ENCODE assay signal across 1 cellular context in the genomic region with DNA sequence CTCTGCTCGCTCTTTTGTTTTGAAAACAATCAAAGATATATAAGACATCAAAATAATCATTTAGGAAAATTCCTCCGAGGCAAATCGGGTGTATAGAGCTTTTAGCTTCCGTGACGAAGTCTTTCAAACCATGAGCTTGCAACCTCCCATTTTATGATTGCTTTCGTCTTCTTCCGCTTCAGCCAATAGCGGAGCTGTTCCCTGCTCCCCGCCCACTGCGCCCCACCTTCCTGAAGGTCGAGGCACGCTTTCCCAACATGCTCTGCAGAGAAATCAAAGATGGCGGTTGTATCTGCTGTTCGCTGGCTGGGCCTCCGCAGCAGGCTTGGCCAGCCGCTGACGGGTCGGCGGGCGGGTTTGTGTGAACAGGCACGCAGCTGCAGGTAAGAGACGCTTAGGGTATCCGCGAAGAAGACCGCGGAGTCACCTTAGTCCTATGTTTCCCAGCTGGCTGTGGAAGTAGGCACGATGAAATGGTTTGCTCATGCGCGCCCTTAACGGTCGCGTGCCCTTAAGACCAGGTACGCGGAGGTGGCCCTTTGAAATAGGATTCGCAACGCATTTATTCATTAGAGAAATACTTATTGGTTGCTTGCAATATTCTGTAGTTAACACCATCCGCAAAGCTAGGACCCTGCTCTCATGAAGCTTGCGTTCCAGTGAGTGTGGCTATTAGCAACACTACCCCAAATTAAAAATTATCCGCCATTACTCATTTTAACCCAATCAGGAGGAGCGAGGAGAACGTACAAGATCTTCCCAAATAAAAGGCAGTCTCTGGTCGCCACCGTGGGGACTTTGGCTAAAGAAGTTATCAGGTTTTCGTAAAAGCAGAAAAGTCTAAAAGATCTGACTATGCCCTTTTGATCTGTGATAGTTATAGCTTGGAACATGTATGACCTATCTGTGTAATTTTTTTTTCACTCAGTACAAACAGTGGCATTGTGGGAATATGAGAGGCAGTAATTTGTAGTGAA.
TF ChIP-seq lines count a peak whose summit lies in the region.

TSS of gene PTCD3 (plus strand) at position 267 of the 977 bp plus-strand sequence. CDS start at position 280, 13 bp downstream.

TF ChIP-seq in HEK293, 187 proteins besides CTCF, POLR2A, EP300 and RAD21 (continued from another document):
- TF ChIP-seq, protein P1, sequence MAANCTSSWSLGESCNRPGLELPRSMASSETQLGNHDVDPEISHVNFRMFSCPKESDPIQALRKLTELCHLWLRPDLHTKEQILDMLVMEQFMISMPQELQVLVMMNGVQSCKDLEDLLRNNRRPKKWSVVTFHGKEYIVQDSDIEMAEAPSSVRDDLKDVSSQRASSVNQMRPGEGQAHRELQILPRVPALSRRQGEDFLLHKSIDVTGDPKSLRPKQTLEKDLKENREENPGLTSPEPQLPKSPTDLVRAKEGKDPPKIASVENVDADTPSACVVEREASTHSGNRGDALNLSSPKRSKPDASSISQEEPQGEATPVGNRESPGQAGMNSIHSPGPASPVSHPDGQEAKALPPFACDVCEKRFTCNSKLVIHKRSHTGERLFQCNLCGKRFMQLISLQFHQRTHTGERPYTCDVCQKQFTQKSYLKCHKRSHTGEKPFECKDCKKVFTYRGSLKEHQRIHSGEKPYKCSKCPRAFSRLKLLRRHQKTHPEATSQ (tag by site-specific recombination; IDR thresholded peaks at IDR 0.05) = no peak
- no peak for TF ChIP-seq GLI4 (tag by site-specific recombination; IDR thresholded peaks at IDR 0.05)
- TF ChIP-seq REPIN1 (tag by site-specific recombination; IDR thresholded peaks at IDR 0.05; ENCODE audit: low read depth) = no peak
- TF ChIP-seq HIC1 (tag by site-specific recombination; IDR thresholded peaks at IDR 0.05) = no peak
- TF ChIP-seq ZNF514 (tag by site-specific recombination; IDR thresholded peaks at IDR 0.05) = no peak
- TF ChIP-seq ZNF768 (tag by site-specific recombination; IDR thresholded peaks at IDR 0.05) = no peak
- TF ChIP-seq ZNF529 (tag by site-specific recombination; IDR thresholded peaks at IDR 0.05; ENCODE audit: insufficient replicate concordance) = no peak
- no peak for TF ChIP-seq PRDM2 (tag by site-specific recombination; IDR thresholded peaks at IDR 0.05; ENCODE audit: borderline replicate concordance)
- TF ChIP-seq KLF1 (tag by site-specific recombination; IDR thresholded peaks at IDR 0.05) = 0 out of 2 replicates have a peak, but pooled peaks have one; percentile 9
- TF ChIP-seq ZNF121 (tag by site-specific recombination; IDR thresholded peaks at IDR 0.05) = no peak
- TF ChIP-seq ZSCAN30 (tag by site-specific recombination; IDR thresholded peaks at IDR 0.05) = no peak
- no peak for TF ChIP-seq ZNF157 (tag by site-specific recombination; IDR thresholded peaks at IDR 0.05)
- TF ChIP-seq SETDB1 (IDR thresholded peaks at IDR 0.05; ENCODE audit: insufficient read length, low read length) = no peak
- no peak for TF ChIP-seq TCF7L2 (IDR thresholded peaks at IDR 0.05; ENCODE audit: borderline replicate concordance, low read depth, low read length)
- TF ChIP-seq ZNF560 (tag by site-specific recombination; IDR thresholded peaks at IDR 0.05; ENCODE audit: borderline replicate concordance) = no peak
- no peak for TF ChIP-seq ZNF621 (tag by site-specific recombination; IDR thresholded peaks at IDR 0.05)
- TF ChIP-seq ZNF658 (tag by site-specific recombination; IDR thresholded peaks at IDR 0.05) = no peak
- TF ChIP-seq, protein P2, sequence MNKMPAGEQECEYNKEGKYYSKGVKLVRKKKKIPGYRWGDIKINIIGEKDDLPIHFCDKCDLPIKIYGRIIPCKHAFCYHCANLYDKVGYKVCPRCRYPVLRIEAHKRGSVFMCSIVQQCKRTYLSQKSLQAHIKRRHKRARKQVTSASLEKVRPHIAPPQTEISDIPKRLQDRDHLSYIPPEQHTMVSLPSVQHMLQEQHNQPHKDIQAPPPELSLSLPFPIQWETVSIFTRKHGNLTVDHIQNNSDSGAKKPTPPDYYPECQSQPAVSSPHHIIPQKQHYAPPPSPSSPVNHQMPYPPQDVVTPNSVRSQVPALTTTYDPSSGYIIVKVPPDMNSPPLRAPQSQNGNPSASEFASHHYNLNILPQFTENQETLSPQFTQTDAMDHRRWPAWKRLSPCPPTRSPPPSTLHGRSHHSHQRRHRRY (tag by site-specific recombination; IDR thresholded peaks at IDR 0.05) = no peak
- TF ChIP-seq GLI2 (tag by site-specific recombination; IDR thresholded peaks at IDR 0.05; ENCODE audit: borderline replicate concordance, low read depth) = no peak
- no peak for TF ChIP-seq ZNF324 (tag by site-specific recombination; IDR thresholded peaks at IDR 0.05)
- no peak for TF ChIP-seq PRDM4 (tag by site-specific recombination; IDR thresholded peaks at IDR 0.05)
- 0 out of 2 replicates have a peak, but pooled peaks have one; percentile 11 for TF ChIP-seq ZNF341 (tag by site-specific recombination; IDR thresholded peaks at IDR 0.05; ENCODE audit: low read depth)
- TF ChIP-seq ZNF585B (tag by site-specific recombination; IDR thresholded peaks at IDR 0.05) = no peak
- TF ChIP-seq ZNF248 (tag by site-specific recombination; IDR thresholded peaks at IDR 0.05) = no peak
- TF ChIP-seq ZNF362 (tag by site-specific recombination; IDR thresholded peaks at IDR 0.05) = no peak
- no peak for TF ChIP-seq ZNF2 (tag by site-specific recombination; IDR thresholded peaks at IDR 0.05)
- TF ChIP-seq, protein P3, sequence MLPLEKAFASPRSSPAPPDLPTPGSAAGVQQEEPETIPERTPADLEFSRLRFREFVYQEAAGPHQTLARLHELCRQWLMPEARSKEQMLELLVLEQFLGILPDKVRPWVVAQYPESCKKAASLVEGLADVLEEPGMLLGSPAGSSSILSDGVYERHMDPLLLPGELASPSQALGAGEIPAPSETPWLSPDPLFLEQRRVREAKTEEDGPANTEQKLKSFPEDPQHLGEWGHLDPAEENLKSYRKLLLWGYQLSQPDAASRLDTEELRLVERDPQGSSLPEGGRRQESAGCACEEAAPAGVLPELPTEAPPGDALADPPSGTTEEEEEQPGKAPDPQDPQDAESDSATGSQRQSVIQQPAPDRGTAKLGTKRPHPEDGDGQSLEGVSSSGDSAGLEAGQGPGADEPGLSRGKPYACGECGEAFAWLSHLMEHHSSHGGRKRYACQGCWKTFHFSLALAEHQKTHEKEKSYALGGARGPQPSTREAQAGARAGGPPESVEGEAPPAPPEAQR (tag by site-specific recombination; IDR thresholded peaks at IDR 0.05) = no peak
- TF ChIP-seq, protein P4, sequence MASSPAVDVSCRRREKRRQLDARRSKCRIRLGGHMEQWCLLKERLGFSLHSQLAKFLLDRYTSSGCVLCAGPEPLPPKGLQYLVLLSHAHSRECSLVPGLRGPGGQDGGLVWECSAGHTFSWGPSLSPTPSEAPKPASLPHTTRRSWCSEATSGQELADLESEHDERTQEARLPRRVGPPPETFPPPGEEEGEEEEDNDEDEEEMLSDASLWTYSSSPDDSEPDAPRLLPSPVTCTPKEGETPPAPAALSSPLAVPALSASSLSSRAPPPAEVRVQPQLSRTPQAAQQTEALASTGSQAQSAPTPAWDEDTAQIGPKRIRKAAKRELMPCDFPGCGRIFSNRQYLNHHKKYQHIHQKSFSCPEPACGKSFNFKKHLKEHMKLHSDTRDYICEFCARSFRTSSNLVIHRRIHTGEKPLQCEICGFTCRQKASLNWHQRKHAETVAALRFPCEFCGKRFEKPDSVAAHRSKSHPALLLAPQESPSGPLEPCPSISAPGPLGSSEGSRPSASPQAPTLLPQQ (tag by site-specific recombination; IDR thresholded peaks at IDR 0.05) = peak; percentile 79
- 0 out of 2 replicates have a peak, but pooled peaks have one; percentile 27 for TF ChIP-seq ZBTB8A (tag by site-specific recombination; IDR thresholded peaks at IDR 0.05)
TF ChIP-seq in HEK293: peak in this region for 23.
